ENCODE assay signal across 17 cellular contexts in genomic region chr6:12288211-12288618, GRCh38. TPM values are rescaled to one million over a fixed set of nuclear protein-coding genes. Genes with fewer than 3 reads are reported as not detected.
A peak's percentile ranks its signal among the peaks of the same experiment; 100 is the strongest.
DNase-seq lines count a peak whose midpoint lies in the region; ATAC-seq and TF ChIP-seq lines count a peak whose summit lies in the region.
"Had no signal": no experiment of that assay in that cellular context is flagged by ENCODE, and none has a peak within 500 bp of the region (broad histone marks: within the 10 kb centered on the region; RNA-seq: fewer than 3 reads in every experiment).

No MANE protein-coding gene starts in this region.

- H3K4me3 ChIP-seq in lower leg skin (ENCODE audit: low read depth, poor library complexity, severe bottlenecking) (peak overlapping the region; percentile 11), upper lobe of left lung (peak overlapping the region in 3 of 4 donors; percentile 29 to 55 (median 39))
- H3K4me3 ChIP-seq: colonic mucosa, thoracic aorta had no signal

- H3K27ac ChIP-seq in RWPE1: peak overlapping the region; percentile 85
- peak overlapping the region; percentile 63 to 83 (median 74) for H3K27ac ChIP-seq in upper lobe of left lung
- H3K27ac ChIP-seq: colonic mucosa, thoracic aorta had no signal

- POLR2A ChIA-PET in RWPE1 (lab: Yijun Ruan, JAX; ENCODE audit: low non-redundant PET): interaction anchor here (0.7 kb wide), 1 partner anchor 51 kb away, joined by 3 read pairs; no protein-coding TSS in a partner anchor

- peaks cover 8 to 49% (median 10%) of the 10 kb centered on the region in 4 donors for H3K4me1 ChIP-seq in upper lobe of left lung

- CTCF ChIA-PET in RWPE1 (lab: Yijun Ruan, JAX): interaction anchor here (0.6 to 1.9 kb wide), 8 partner anchors 9 to 905 kb away, joined by 3 to 8 read pairs (median 4); no protein-coding TSS in a partner anchor

- H3K36me3 ChIP-seq in upper lobe of left lung: peaks cover 0 to 3% (median 0%) of the 10 kb centered on the region in 4 donors
- H3K36me3 ChIP-seq: thoracic aorta had no signal

- intact Hi-C loops in lower leg skin (cut with DNase I; ENCODE audit: low total_unique reads): loop anchor here (5.0 to 10.0 kb wide), 2 partner anchors 633 to 701 kb away; no protein-coding TSS in a partner anchor

- DNase-seq in NCI-H748 (lab: John Stamatoyannopoulos, UW; ENCODE audit: unreplicated experiment): peak; percentile 30
- DNase-seq in NCI-H748 treated with DMSO at 0.1 percent for 48 hours (lab: John Stamatoyannopoulos, UW): no peak
- no peak for DNase-seq in RWPE1 (ENCODE audit: low spot score)
- DNase-seq in lower leg skin (ENCODE audit: low spot score in 2 of 2): peak in 1 of 2 donors; percentile 25
- peak; percentile 38 to 78 for DNase-seq in upper lobe of left lung
- DNase-seq in AG20443 (ENCODE audit: low spot score): no peak
- no peak for DNase-seq in GDM1 (lab: John Stamatoyannopoulos, UW)
- DNase-seq: activated naive CD4-positive, alpha-beta T cell treated with anti-CD3 and anti-CD28 coated beads, Interleukin-2, amount 10 ng/mL, durations not matched to agents 7 days and 5 days; activated T-cell treated with anti-CD3 and anti-CD28 coated beads for 4 hours; naive thymus-derived CD8-positive, alpha-beta T cell; posterior cingulate gyrus; RPMI8226; small intestine; T-cell had no signal

- peak; percentile 8 to 24 for ATAC-seq in upper lobe of left lung (ENCODE audit: low FRiP score in 2 of 2)
- no peak for ATAC-seq in HG02610 (IDR thresholded peaks at IDR 0.05; ENCODE audit: unreplicated experiment)
- ATAC-seq: naive thymus-derived CD8-positive, alpha-beta T cell; T-cell had no signal

- WGBS in lower leg skin, 2 donors: 42 to 47% methylated on average over 8 to 13 of the region's 13 CpGs
- WGBS in upper lobe of left lung, 2 donors: 76 to 93% methylated on average over 11 to 13 of the region's 13 CpGs

- no peak for TF ChIP-seq EP300 in upper lobe of left lung (IDR thresholded peaks at IDR 0.05)

- TF ChIP-seq CTCF in RWPE1 (conservative IDR thresholded peaks at IDR 0.05; ENCODE audit: low read depth) (no peak), lower leg skin (IDR thresholded peaks at IDR 0.05) (no peak), upper lobe of left lung (IDR thresholded peaks at IDR 0.05) (no peak)

- no peak for TF ChIP-seq POLR2A in lower leg skin (IDR thresholded peaks at IDR 0.05)
- no peak for TF ChIP-seq POLR2A in upper lobe of left lung (IDR thresholded peaks at IDR 0.05)

- no peaks in the 10 kb centered on the region for H3K27me3 ChIP-seq in upper lobe of left lung
- H3K27me3 ChIP-seq: colonic mucosa had no signal

- no peaks in the 10 kb centered on the region for H3K9me3 ChIP-seq in upper lobe of left lung
- H3K9me3 ChIP-seq: colonic mucosa, thoracic aorta had no signal

RNA-seq across cellular contexts. Expression of gene EDN1, which starts 1.9 kb away (rescaled TPM):
- total RNA-seq in lower leg skin (10 to 100 TPM; 11.1 to 42.6 (median 15.5) TPM), upper lobe of left lung (10 to 100 TPM in 3 of 6 donors, 1 to 10 TPM in 3; 6.5 to 40.6 (median 18.6) TPM)

Comparison
In these comparisons a context has a peak if more than half of its experiments do, and no peak if none do; other contexts are left out.
1. DNase-seq: peak in NCI-H748 (single experiment) and upper lobe of left lung (2 of 2); none in NCI-H748 treated with DMSO at 0.1 percent for 48 hours (single experiment), RWPE1 (single experiment), AG20443 (single experiment) and GDM1 (single experiment).